Comparison of ENCODE assay signal across 18 cellular contexts in the genomic region with DNA sequence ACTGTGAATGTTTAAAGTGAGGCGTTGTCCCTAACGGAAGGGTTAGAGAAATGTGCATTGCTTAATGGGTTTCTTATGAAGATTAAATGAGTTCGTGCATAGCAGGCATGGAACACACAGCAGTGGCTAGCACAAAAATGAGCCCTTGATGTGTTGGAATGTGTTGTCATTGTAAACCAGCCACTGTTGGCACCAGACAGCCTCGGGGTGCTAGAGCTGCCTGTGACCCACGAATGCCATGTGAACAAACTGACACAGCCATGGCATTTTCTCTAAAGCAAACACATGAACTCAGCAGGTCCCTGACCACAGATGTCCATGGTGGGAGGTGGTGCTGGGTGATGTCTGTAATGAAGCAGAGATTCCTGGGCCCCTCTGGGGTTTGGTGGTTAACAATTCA.
DNase-seq lines count a peak whose midpoint lies in the region; ATAC-seq and TF ChIP-seq lines count a peak whose summit lies in the region.
"Had no signal": no experiment of that assay in that cellular context is flagged by ENCODE, and none has a peak within 500 bp of the region (broad histone marks: within the 10 kb centered on the region; RNA-seq: fewer than 3 reads in every experiment).

No MANE protein-coding gene starts in this region.

- DNase-seq in NCI-H69 (lab: John Stamatoyannopoulos, UW) (peak; percentile 57), neuronal stem cell (ENCODE audit: low spot score) (no peak), left lung (no peak), Right ventricle myocardium inferior (ENCODE audit: missing footprints) (no peak), A172 (ENCODE audit: low spot score) (no peak)
- DNase-seq: 8988T; AML-193; Caco-2; Calu3; CD4-positive, alpha-beta T cell; CD8-positive, alpha-beta T cell; DMS79 treated with DMSO at 0.1 percent for 48 hours; EL; GDM1 had no signal

- H3K79me1 ChIP-seq in neuronal stem cell (ENCODE audit: low read depth, low read length) = no peaks in the 10 kb centered on the region

- TF ChIP-seq CTCF in left lung (IDR thresholded peaks at IDR 0.05) = no peak

- peak overlapping the region; percentile 26 for H3K18ac ChIP-seq in neuronal stem cell (ENCODE audit: low read length)

- H3K9me3 ChIP-seq in neuronal stem cell (replicated peaks in 1 of 2; ENCODE audit: control insufficient read depth in 2 of 2, insufficient read depth in 1 of 2, low read depth in 1 of 2, low read length in 2 of 2) = no peaks in the 10 kb centered on the region
- no peaks in the 10 kb centered on the region for H3K9me3 ChIP-seq in left lung
- H3K9me3 ChIP-seq: A549; BLaER1 treated with 17β-estradiol and CSF1 and Interleukin-3, amounts not matched to agents 10 nM and 100 nM; Caco-2 had no signal

- H3K4me1 ChIP-seq in neuronal stem cell (ENCODE audit: control insufficient read depth in 2 of 2, insufficient read depth in 1 of 2, low read depth in 1 of 2, low read length in 2 of 2) = peaks cover 0 to 10% of the 10 kb centered on the region in 2 donors
- H3K4me1 ChIP-seq in left lung = no peaks in the 10 kb centered on the region
- H3K4me1 ChIP-seq: A549, Caco-2 had no signal

- no peak overlapping the region for H3K4ac ChIP-seq in neuronal stem cell (ENCODE audit: low read length)

- H2BK12ac ChIP-seq in neuronal stem cell (ENCODE audit: low read length) = no peak overlapping the region

- H2AK5ac ChIP-seq in neuronal stem cell (ENCODE audit: low read depth, low read length) = no peak overlapping the region

- no peak overlapping the region for H4K91ac ChIP-seq in neuronal stem cell (ENCODE audit: low read depth, low read length, poor library complexity)

- H3K36me3 ChIP-seq in neuronal stem cell (replicated peaks in 1 of 2; ENCODE audit: control insufficient read depth in 2 of 2, insufficient read depth in 2 of 2, low read length in 2 of 2) (no peaks in the 10 kb centered on the region), left lung (no peaks in the 10 kb centered on the region)
- H3K36me3 ChIP-seq: BLaER1 treated with 17β-estradiol and CSF1 and Interleukin-3, amounts not matched to agents 10 nM and 100 nM had no signal

- no peak overlapping the region for H3K23ac ChIP-seq in neuronal stem cell (ENCODE audit: low read depth, low read length, poor library complexity)

- H3K4me3 ChIP-seq in neuronal stem cell (ENCODE audit: low read length in 2 of 2) (no peak overlapping the region), left lung (no peak overlapping the region)
- H3K4me3 ChIP-seq: A549; BLaER1 treated with 17β-estradiol and CSF1 and Interleukin-3, amounts not matched to agents 10 nM and 100 nM; GM12878 had no signal

- H3K4me2 ChIP-seq in neuronal stem cell (ENCODE audit: insufficient read depth, low read length, poor library complexity, severe bottlenecking) = no peak overlapping the region
- H3K4me2 ChIP-seq: A549; BLaER1 treated with 17β-estradiol and CSF1 and Interleukin-3, amounts not matched to agents 10 nM and 100 nM had no signal

- ATAC-seq in left lung (no peak), Right ventricle myocardium inferior (no peak)
- ATAC-seq: A549; CD8-positive, alpha-beta T cell; GM12878 had no signal

- no peak overlapping the region for H4K8ac ChIP-seq in neuronal stem cell (ENCODE audit: low read depth, low read length)

- H3K27me3 ChIP-seq in neuronal stem cell (ENCODE audit: control insufficient read depth in 3 of 3, insufficient read depth in 3 of 3, low read depth in 1 of 3, low read length in 3 of 3) (peaks cover 0 to 7% (median 0%) of the 10 kb centered on the region in 3 experiments), left lung (no peaks in the 10 kb centered on the region)
- H3K27me3 ChIP-seq: BLaER1 treated with 17β-estradiol and CSF1 and Interleukin-3, amounts not matched to agents 10 nM and 100 nM had no signal

- H3K27ac ChIP-seq in neuronal stem cell (replicated peaks; ENCODE audit: low read length) = no peak overlapping the region
- H3K27ac ChIP-seq in left lung = no peak overlapping the region
- H3K27ac ChIP-seq: A549; BLaER1 treated with 17β-estradiol and CSF1 and Interleukin-3, amounts not matched to agents 10 nM and 100 nM; C4-2B had no signal

- H3K14ac ChIP-seq in neuronal stem cell (ENCODE audit: low read length) = no peak overlapping the region

- no peak overlapping the region for H3K9ac ChIP-seq in neuronal stem cell (ENCODE audit: low read depth, low read length, poor library complexity)
- H3K9ac ChIP-seq: BLaER1 treated with 17β-estradiol and CSF1 and Interleukin-3, amounts not matched to agents 10 nM and 100 nM had no signal

- intact Hi-C loops in left lung (cut with DNase I) (no loop called here), Right ventricle myocardium inferior (cut with DNase I) (no loop called here)

- no CpG with 5 or more reads among the region's 5 CpGs for WGBS in neuronal stem cell (ENCODE audit: extremely low coverage in 2 of 2, insufficient read length in 2 of 2, insufficient replicate concordance in 1 of 2), 2 donors

- no peak overlapping the region for H2BK5ac ChIP-seq in neuronal stem cell (ENCODE audit: low read length)

- no peak overlapping the region for H2BK120ac ChIP-seq in neuronal stem cell (ENCODE audit: low read depth, low read length)

- no peak overlapping the region for H2AFZ ChIP-seq in neuronal stem cell (ENCODE audit: low read length)

- no peak overlapping the region for H2BK15ac ChIP-seq in neuronal stem cell (ENCODE audit: low read length)
